Comparison of ENCODE assay signal across 8 cellular contexts in genomic region chr3:114418724-114419543, GRCh38.
DNase-seq lines count a peak whose midpoint lies in the region; ATAC-seq and TF ChIP-seq lines count a peak whose summit lies in the region.

No MANE protein-coding gene starts in this region.

- H3K27me3 Mint-ChIP-seq in Calu3 (ENCODE audit: unreplicated experiment) = no peaks in the 10 kb centered on the region
- H3K27me3 Mint-ChIP-seq in activated CD8-positive, alpha-beta T cell treated with anti-CD3 and anti-CD28 coated beads for 36 hours = no peaks in the 10 kb centered on the region

- CTCF ChIA-PET in Calu3 (lab: Charles Lee) = interaction anchor here (0.6 to 1.8 kb wide), 12 partner anchors 9 to 205 kb away, joined by 3 to 27 read pairs (median 6); no protein-coding TSS in a partner anchor
- CTCF ChIA-PET in activated CD8-positive, alpha-beta T cell treated with anti-CD3 and anti-CD28 coated beads for 36 hours (lab: Charles Lee) = interaction anchor here (0.6 to 11.0 kb wide), 51 partner anchors 9 to 410 kb away, joined by 3 to 175 read pairs (median 4); partner anchors contain the start of gene TIGIT

- H3K4me1 Mint-ChIP-seq in Calu3 (ENCODE audit: low read depth, unreplicated experiment) = no peaks in the 10 kb centered on the region
- peaks cover 33% of the 10 kb centered on the region for H3K4me1 Mint-ChIP-seq in activated CD8-positive, alpha-beta T cell treated with anti-CD3 and anti-CD28 coated beads for 36 hours (ENCODE audit: low read depth)

- no peaks in the 10 kb centered on the region for H3K9me3 Mint-ChIP-seq in Calu3 (ENCODE audit: low read depth, unreplicated experiment)
- no peaks in the 10 kb centered on the region for H3K9me3 Mint-ChIP-seq in activated CD8-positive, alpha-beta T cell treated with anti-CD3 and anti-CD28 coated beads for 36 hours

- no peak overlapping the region for H3K4me3 Mint-ChIP-seq in Calu3 (ENCODE audit: low read depth, unreplicated experiment)
- peak overlapping the region; percentile 55 for H3K4me3 Mint-ChIP-seq in activated CD8-positive, alpha-beta T cell treated with anti-CD3 and anti-CD28 coated beads for 36 hours

- POLR2A ChIA-PET in activated CD8-positive, alpha-beta T cell treated with anti-CD3 and anti-CD28 coated beads for 36 hours (lab: Charles Lee) = interaction anchor here (0.7 to 1.1 kb wide), 4 partner anchors 13 to 270 kb away, joined by 3 to 4 read pairs (median 4); no protein-coding TSS in a partner anchor

- H3K27ac Mint-ChIP-seq in Calu3 (ENCODE audit: unreplicated experiment) = no peak overlapping the region
- H3K27ac Mint-ChIP-seq in activated CD8-positive, alpha-beta T cell treated with anti-CD3 and anti-CD28 coated beads for 36 hours = peak overlapping the region; percentile 80

- TF ChIP-seq CTCF in Calu3 (IDR thresholded peaks at IDR 0.05; ENCODE audit: unreplicated experiment) = peak; percentile 45
- peak; percentile 96 for TF ChIP-seq CTCF in activated CD8-positive, alpha-beta T cell treated with anti-CD3 and anti-CD28 coated beads for 36 hours (IDR thresholded peaks at IDR 0.05)

- peak; percentile 87 for ATAC-seq in GM18909 (IDR thresholded peaks at IDR 0.05; ENCODE audit: poor library complexity, unreplicated experiment)
- peak; percentile 63 for ATAC-seq in HG03097 (IDR thresholded peaks at IDR 0.05; ENCODE audit: low FRiP score, unreplicated experiment)
- ATAC-seq in activated CD8-positive, alpha-beta T cell treated with anti-CD3 and anti-CD28 coated beads for 36 hours = peak; percentile 71

- intact Hi-C loops in Calu3 (cut with micrococcal nuclease; ENCODE audit: unreplicated experiment) = loop anchor here (1.0 to 2.0 kb wide), 2 partner anchors 36 to 56 kb away; no protein-coding TSS in a partner anchor
- intact Hi-C loops in activated CD8-positive, alpha-beta T cell treated with anti-CD3 and anti-CD28 coated beads for 36 hours (cut with micrococcal nuclease) = loop anchor here (1.0 to 5.0 kb wide), 3 partner anchors 36 to 207 kb away; no protein-coding TSS in a partner anchor

- DNase-seq in Calu3 (no peak), NCI-H2081 treated with DMSO at 0.1 percent for 48 hours (lab: John Stamatoyannopoulos, UW) (peak; percentile 69), globus pallidus (ENCODE audit: low spot score) (peak; percentile 78), pons (ENCODE audit: low spot score) (peak; percentile 91), GM19240 (ENCODE audit: insufficient read length, low spot score) (no peak)
- no peak for DNase-seq in activated CD8-positive, alpha-beta T cell treated with anti-CD3 and anti-CD28 coated beads for 36 hours

- no TSS peak for BruUV-seq in Calu3 (replicated peaks; lab: Mats Ljungman, UMichigan)

- H3K36me3 Mint-ChIP-seq in Calu3 (ENCODE audit: insufficient read depth, unreplicated experiment) = no peaks in the 10 kb centered on the region
- H3K36me3 Mint-ChIP-seq in activated CD8-positive, alpha-beta T cell treated with anti-CD3 and anti-CD28 coated beads for 36 hours (ENCODE audit: low read depth) = no peaks in the 10 kb centered on the region

Comparison
In these comparisons a context has a peak if more than half of its experiments do, and no peak if none do; other contexts are left out.
1. DNase-seq: peak in NCI-H2081 treated with DMSO at 0.1 percent for 48 hours (single experiment), globus pallidus (single experiment) and pons (single experiment); none in Calu3 (single experiment), activated CD8-positive, alpha-beta T cell treated with anti-CD3 and anti-CD28 coated beads for 36 hours (single experiment) and GM19240 (single experiment).
2. Peak in every context shown above with its lines, with median percentiles within 50 percentile points of each other: ATAC-seq.